In the genomic region with DNA sequence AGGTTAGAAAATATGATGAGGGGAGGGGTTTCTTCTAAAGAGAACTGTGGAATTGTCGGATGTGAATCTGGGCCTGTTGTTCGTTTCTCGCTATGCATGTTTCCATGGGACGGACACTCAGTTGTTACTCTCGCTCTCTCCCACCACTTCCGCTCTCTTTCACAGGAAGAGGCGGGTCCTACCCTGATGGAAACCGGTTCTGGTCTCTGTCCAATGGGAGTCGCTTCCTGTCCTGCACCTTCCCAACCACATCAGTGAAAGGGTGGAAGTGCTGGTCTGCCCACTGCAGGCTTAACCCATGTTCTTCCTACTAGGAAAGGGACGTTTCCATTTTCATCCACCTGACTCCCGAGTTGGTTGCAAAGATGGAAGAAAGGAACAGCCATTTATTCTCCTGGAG, we compare ENCODE assay signal across 20 cellular contexts.
DNase-seq lines count a peak whose midpoint lies in the region; ATAC-seq, FAIRE-seq and TF ChIP-seq lines count a peak whose summit lies in the region.
"Had no signal": no experiment of that assay in that cellular context is flagged by ENCODE, and none has a peak within 500 bp of the region (broad histone marks: within the 10 kb centered on the region; RNA-seq: fewer than 3 reads in every experiment).

No MANE protein-coding gene starts in this region.

- 76% methylated on average over 11 of the region's 11 CpGs for WGBS in esophagus muscularis mucosa

- TF ChIP-seq CTCF in esophagus muscularis mucosa (IDR thresholded peaks at IDR 0.05) (no peak), mucosa of descending colon (IDR thresholded peaks at IDR 0.05) (no peak)

- H3K27me3 Mint-ChIP-seq in stimulated activated naive CD8-positive, alpha-beta T cell treated with anti-CD3 and anti-CD28 coated beads, Interleukin-15, Interleukin-2, amounts not matched to agents 100 ng/mL and 50 ng/mL, for 24 hours = peaks cover 5% of the 10 kb centered on the region

- peaks cover 0 to 3% (median 0%) of the 10 kb centered on the region in 4 donors for H3K27me3 ChIP-seq in esophagus muscularis mucosa
- H3K27me3 ChIP-seq: vagina had no signal

- no peak overlapping the region for H3K27ac ChIP-seq in esophagus muscularis mucosa (replicated peaks in 1 of 4)
- H3K27ac ChIP-seq: body of pancreas, vagina had no signal

- TF ChIP-seq EP300 in esophagus muscularis mucosa (IDR thresholded peaks at IDR 0.05) = no peak

- H3K36me3 Mint-ChIP-seq in stimulated activated naive CD8-positive, alpha-beta T cell treated with anti-CD3 and anti-CD28 coated beads, Interleukin-15, Interleukin-2, amounts not matched to agents 100 ng/mL and 50 ng/mL, for 24 hours (ENCODE audit: low read depth) = no peaks in the 10 kb centered on the region

- H3K9me3 Mint-ChIP-seq in stimulated activated naive CD8-positive, alpha-beta T cell treated with anti-CD3 and anti-CD28 coated beads, Interleukin-15, Interleukin-2, amounts not matched to agents 100 ng/mL and 50 ng/mL, for 24 hours = peaks cover 8% of the 10 kb centered on the region

- H3K36me3 ChIP-seq in esophagus muscularis mucosa (no peaks in the 10 kb centered on the region), mucosa of descending colon (ENCODE audit: low read depth) (no peaks in the 10 kb centered on the region)
- H3K36me3 ChIP-seq: vagina had no signal

- no peak for TF ChIP-seq POLR2A in esophagus muscularis mucosa (IDR thresholded peaks at IDR 0.05; ENCODE audit: low read depth)

- H3K4me1 Mint-ChIP-seq in stimulated activated naive CD8-positive, alpha-beta T cell treated with anti-CD3 and anti-CD28 coated beads, Interleukin-15, Interleukin-2, amounts not matched to agents 100 ng/mL and 50 ng/mL, for 24 hours (ENCODE audit: low read depth) = no peaks in the 10 kb centered on the region

- H3K4me1 ChIP-seq in esophagus muscularis mucosa (peaks cover 0 to 8% (median 2%) of the 10 kb centered on the region in 4 donors), mucosa of descending colon (ENCODE audit: low read depth) (no peaks in the 10 kb centered on the region)
- H3K4me1 ChIP-seq: body of pancreas, Caco-2, vagina had no signal

- H3K4me3 Mint-ChIP-seq in stimulated activated naive CD8-positive, alpha-beta T cell treated with anti-CD3 and anti-CD28 coated beads, Interleukin-15, Interleukin-2, amounts not matched to agents 100 ng/mL and 50 ng/mL, for 24 hours = peak overlapping the region; percentile 52

- H3K4me3 ChIP-seq in esophagus muscularis mucosa (peak overlapping the region in 3 of 4 donors; percentile 4 to 21 (median 12)), mucosa of descending colon (no peak overlapping the region)
- H3K4me3 ChIP-seq: body of pancreas, vagina had no signal

- H3K27ac Mint-ChIP-seq in stimulated activated naive CD8-positive, alpha-beta T cell treated with anti-CD3 and anti-CD28 coated beads, Interleukin-15, Interleukin-2, amounts not matched to agents 100 ng/mL and 50 ng/mL, for 24 hours = no peak overlapping the region

- H3K9me3 ChIP-seq in esophagus muscularis mucosa = peaks cover 0 to 13% (median 2%) of the 10 kb centered on the region in 4 donors
- peaks cover 2% of the 10 kb centered on the region for H3K9me3 ChIP-seq in mucosa of descending colon
- H3K9me3 ChIP-seq: body of pancreas, Caco-2, vagina had no signal

- no peak for ATAC-seq in stimulated activated naive CD8-positive, alpha-beta T cell treated with anti-CD3 and anti-CD28 coated beads, Interleukin-15, Interleukin-2, amounts not matched to agents 100 U/mL and 50 U/mL, for 24 hours
- peak; percentile 21 for ATAC-seq in mucosa of descending colon
- ATAC-seq: body of pancreas had no signal

- intact Hi-C loops in esophagus muscularis mucosa (cut with DNase I) (no loop called here), mucosa of descending colon (cut with DNase I, micrococcal nuclease) (no loop called here)

- no peak for DNase-seq in stimulated activated naive CD8-positive, alpha-beta T cell treated with anti-CD3 and anti-CD28 coated beads, Interleukin-15, Interleukin-2, amounts not matched to agents 100 U/mL and 50 U/mL, for 24 hours
- peak; percentile 57 for DNase-seq in esophagus muscularis mucosa (ENCODE audit: extremely low spot score)
- DNase-seq in mucosa of descending colon = no peak
- no peak for DNase-seq in RCC 7860 (ENCODE audit: low spot score)
- DNase-seq in DMS114 treated with DMSO at 0.1 percent for 48 hours (lab: John Stamatoyannopoulos, UW; ENCODE audit: unreplicated experiment) = no peak
- DNase-seq in D341Med (ENCODE audit: low spot score) = no peak
- no peak for DNase-seq in HPDE6-E6E7 (ENCODE audit: extremely low spot score)
- DNase-seq: activated CD8-positive, alpha-beta memory T cell treated with anti-CD3 and anti-CD28 coated beads, Interleukin-2, amount 50 U/mL, for 48 hours; Caco-2; cortex of kidney; midbrain; NCI-H1105; NCI-H2171; NCI-H82; stimulated activated naive CD4-positive, alpha-beta T cell treated with Interleukin-2 at 50 U/mL for 16 hours; SW 1271 had no signal

- FAIRE-seq in RCC 7860 (lab: Jason Lieb, UNC) = no peak
- FAIRE-seq: G401.6 had no signal
